ENCODE assay signal across 9 cellular contexts in genomic region chr6:30103630-30104179, GRCh38. TPM values are rescaled to one million over a fixed set of nuclear protein-coding genes. Genes with fewer than 3 reads are reported as not detected.
DNase-seq lines count a peak whose midpoint lies in the region; ATAC-seq, FAIRE-seq and TF ChIP-seq lines count a peak whose summit lies in the region.
"Had no signal": no experiment of that assay in that cellular context is flagged by ENCODE, and none has a peak within 500 bp of the region (broad histone marks: within the 10 kb centered on the region; RNA-seq: fewer than 3 reads in every experiment).

No MANE protein-coding gene starts in this region.

- no peak for DNase-seq in activated T-cell treated with anti-CD3 and anti-CD28 coated beads, Interleukin-2, amount 50 U/mL, for 24 hours
- DNase-seq in activated T-cell treated with anti-CD3 and anti-CD28 coated beads for 4 hours (no peak), kidney (no peak), superior temporal gyrus (ENCODE audit: extremely low spot score) (no peak)

- no peak for FAIRE-seq in kidney (lab: Jason Lieb, UNC)

- peaks cover 42% of the 10 kb centered on the region for H3K4me1 Mint-ChIP-seq in activated T-cell treated with anti-CD3 and anti-CD28 coated beads, Interleukin-2, amount 50 U/mL, for 24 hours (ENCODE audit: low read depth)
- H3K4me1 Mint-ChIP-seq in activated T-helper 17 cell treated with anti-CD3 and anti-CD28 coated beads, Interleukin-2, amount 50 U/mL, for 72 hours: peaks cover 14% of the 10 kb centered on the region

- no peaks in the 10 kb centered on the region for H3K9me3 Mint-ChIP-seq in activated T-cell treated with anti-CD3 and anti-CD28 coated beads, Interleukin-2, amount 50 U/mL, for 24 hours
- H3K9me3 Mint-ChIP-seq in activated T-helper 17 cell treated with anti-CD3 and anti-CD28 coated beads, Interleukin-2, amount 50 U/mL, for 72 hours: no peaks in the 10 kb centered on the region

- no peak overlapping the region for H3K27ac Mint-ChIP-seq in activated T-cell treated with anti-CD3 and anti-CD28 coated beads, Interleukin-2, amount 50 U/mL, for 24 hours
- H3K27ac Mint-ChIP-seq in activated T-helper 17 cell treated with anti-CD3 and anti-CD28 coated beads, Interleukin-2, amount 50 U/mL, for 72 hours: peak overlapping the region; percentile 72

- H3K4me3 Mint-ChIP-seq in activated T-cell treated with anti-CD3 and anti-CD28 coated beads, Interleukin-2, amount 50 U/mL, for 24 hours: peak overlapping the region; percentile 79
- peak overlapping the region; percentile 88 for H3K4me3 Mint-ChIP-seq in activated T-helper 17 cell treated with anti-CD3 and anti-CD28 coated beads, Interleukin-2, amount 50 U/mL, for 72 hours

- peaks cover 3 to 42% (median 23%) of the 10 kb centered on the region in 5 donors for H3K27me3 ChIP-seq in subcutaneous abdominal adipose tissue (ENCODE audit: control insufficient read depth in 5 of 5, insufficient read depth in 4 of 5, low read length in 5 of 5)

- H3K27ac ChIP-seq in kidney (ENCODE audit: low read depth in 2 of 2, low read length in 2 of 2): no peak overlapping the region
- peak overlapping the region; percentile 82 for H3K27ac ChIP-seq in subcutaneous abdominal adipose tissue (ENCODE audit: low read depth, low read length)

- no peak for TF ChIP-seq CTCF in kidney (IDR thresholded peaks at IDR 0.05; ENCODE audit: borderline replicate concordance, extremely low read depth, insufficient read depth)

- H3K4me1 ChIP-seq in kidney (ENCODE audit: control insufficient read depth in 1 of 2, insufficient read depth in 1 of 2, low read depth in 1 of 2, low read length in 2 of 2): peaks cover 13 to 23% of the 10 kb centered on the region in 2 donors
- H3K4me1 ChIP-seq in subcutaneous abdominal adipose tissue (ENCODE audit: control insufficient read depth in 5 of 5, insufficient read depth in 5 of 5, low read length in 5 of 5): peaks cover 9 to 40% (median 35%) of the 10 kb centered on the region in 5 donors

- no peak for ATAC-seq in activated T-helper 17 cell treated with anti-CD3 and anti-CD28 coated beads, Interleukin-2, amount 50 U/mL, for 72 hours (replicated peaks)
- ATAC-seq in GM21529 (IDR thresholded peaks at IDR 0.05; ENCODE audit: unreplicated experiment): no peak
- ATAC-seq in HG03469 (IDR thresholded peaks at IDR 0.05; ENCODE audit: unreplicated experiment): no peak

- peak overlapping the region in 1 of 2 donors; percentile 35 for H3K9ac ChIP-seq in kidney (ENCODE audit: low read length in 2 of 2)
- peak overlapping the region in 3 of 5 donors; percentile 4 to 64 (median 58) for H3K9ac ChIP-seq in subcutaneous abdominal adipose tissue (ENCODE audit: low read length in 5 of 5)

- intact Hi-C loops in kidney (cut with DNase I): no loop called here

- H3K4me3 ChIP-seq in kidney (ENCODE audit: low read length in 2 of 2) (peak overlapping the region; percentile 49 to 58), subcutaneous abdominal adipose tissue (ENCODE audit: low read depth in 1 of 5, low read length in 5 of 5) (peak overlapping the region; percentile 56 to 76 (median 60))

- H3K36me3 ChIP-seq in kidney (ENCODE audit: control insufficient read depth in 1 of 2, insufficient read depth in 2 of 2, low read length in 2 of 2) (no peaks in the 10 kb centered on the region), subcutaneous abdominal adipose tissue (ENCODE audit: control insufficient read depth in 5 of 5, insufficient read depth in 5 of 5, low read length in 5 of 5) (no peaks in the 10 kb centered on the region)

- no peaks in the 10 kb centered on the region for H3K36me3 Mint-ChIP-seq in activated T-cell treated with anti-CD3 and anti-CD28 coated beads, Interleukin-2, amount 50 U/mL, for 24 hours (ENCODE audit: low read depth)
- no peaks in the 10 kb centered on the region for H3K36me3 Mint-ChIP-seq in activated T-helper 17 cell treated with anti-CD3 and anti-CD28 coated beads, Interleukin-2, amount 50 U/mL, for 72 hours (ENCODE audit: low read depth)

- peaks cover 62% of the 10 kb centered on the region for H3K27me3 Mint-ChIP-seq in activated T-cell treated with anti-CD3 and anti-CD28 coated beads, Interleukin-2, amount 50 U/mL, for 24 hours
- peaks cover 42% of the 10 kb centered on the region for H3K27me3 Mint-ChIP-seq in activated T-helper 17 cell treated with anti-CD3 and anti-CD28 coated beads, Interleukin-2, amount 50 U/mL, for 72 hours

- H3K9me3 ChIP-seq in kidney (ENCODE audit: control insufficient read depth in 1 of 2, low read length in 2 of 2) (no peaks in the 10 kb centered on the region), subcutaneous abdominal adipose tissue (ENCODE audit: control insufficient read depth in 5 of 5, low read length in 5 of 5) (no peaks in the 10 kb centered on the region)

RNA-seq across cellular contexts. Expression of gene TRIM31, which starts 9.2 kb away (rescaled TPM):
- total RNA-seq in activated T-helper 17 cell treated with anti-CD3 and anti-CD28 coated beads, Interleukin-2, amount 50 U/mL, for 72 hours: not detected
- 0.22 TPM for total RNA-seq in kidney
- polyA plus RNA-seq in kidney (ENCODE audit: insufficient read depth, low read depth, low replicate concordance): 0.26 TPM
- total RNA-seq: left lobe of liver had no signal

RNA-seq across cellular contexts. Expression of gene RNF39, which starts 28.1 kb away (rescaled TPM):
- not detected for total RNA-seq in activated T-helper 17 cell treated with anti-CD3 and anti-CD28 coated beads, Interleukin-2, amount 50 U/mL, for 72 hours
- total RNA-seq in kidney: 1.3 TPM
- not detected for polyA plus RNA-seq in kidney (ENCODE audit: insufficient read depth, low read depth, low replicate concordance)

RNA-seq across cellular contexts. Expression of gene TRIM40, which starts 32.2 kb away (rescaled TPM):
- total RNA-seq in activated T-helper 17 cell treated with anti-CD3 and anti-CD28 coated beads, Interleukin-2, amount 50 U/mL, for 72 hours: not detected
- total RNA-seq in kidney: not detected
- polyA plus RNA-seq in kidney (ENCODE audit: insufficient read depth, low read depth, low replicate concordance): not detected
- total RNA-seq: left lobe of liver had no signal

RNA-seq across cellular contexts. Expression of gene PPP1R11, which starts 36.7 kb away (rescaled TPM):
- total RNA-seq in activated T-helper 17 cell treated with anti-CD3 and anti-CD28 coated beads, Interleukin-2, amount 50 U/mL, for 72 hours: 10 to 100 TPM; 50.8 to 69.9 TPM
- total RNA-seq in kidney: 71.6 TPM
- 78.3 TPM for polyA plus RNA-seq in kidney (ENCODE audit: insufficient read depth, low read depth, low replicate concordance)

RNA-seq across cellular contexts. Expression of gene POLR1H, which starts 42.6 kb away (rescaled TPM):
- 10 to 100 TPM; 39.8 to 59.5 TPM for total RNA-seq in activated T-helper 17 cell treated with anti-CD3 and anti-CD28 coated beads, Interleukin-2, amount 50 U/mL, for 72 hours
- 23.3 TPM for total RNA-seq in kidney
- 52.8 TPM for polyA plus RNA-seq in kidney (ENCODE audit: insufficient read depth, low read depth, low replicate concordance)
